In genomic region chr15:74992619-74993018, GRCh38 we compare ENCODE assay signal across 9 cellular contexts.
"Had no signal": no experiment of that assay in that cellular context is flagged by ENCODE, and none has a peak within 500 bp of the region (broad histone marks: within the 10 kb centered on the region; RNA-seq: fewer than 3 reads in every experiment).

No MANE protein-coding gene starts in this region.

- H3K4me3 ChIP-seq: GM23338 had no signal

- FAIRE-seq: H1, H54, HTR-8/SVneo had no signal

- H3K27ac ChIP-seq: KMS-11 had no signal

- DNase-seq: H9, HCEC 1CT, IMR-90, KBM-7 had no signal

- H3K9ac ChIP-seq: KMS-11 had no signal

- H3K9me3 Mint-ChIP-seq: GM23338 had no signal

- H3K27ac Mint-ChIP-seq: GM23338, H9 had no signal

- H3K4me3 Mint-ChIP-seq: GM23338, H9 had no signal

- H3K4me2 ChIP-seq: GM23338, KMS-11 had no signal

- ATAC-seq: GM23338 had no signal

- H2AFZ ChIP-seq: GM23338 had no signal
